Comparison of ENCODE assay signal across 1 cellular context in genomic region chr9:91811024-91811909, GRCh38.
TF ChIP-seq lines count a peak whose summit lies in the region.

No MANE protein-coding gene starts in this region.

TF ChIP-seq in SK-N-SH treated with all-trans-retinoic acid at 6 μM for 48 hours, 23 proteins besides CTCF, POLR2A, EP300 and RAD21 (continued from another document):
- TF ChIP-seq PATZ1 (CRISPR knock-in tag; IDR thresholded peaks at IDR 0.05; ENCODE audit: borderline replicate concordance), result no peak
- TF ChIP-seq SNAI2 (CRISPR knock-in tag; IDR thresholded peaks at IDR 0.05), result no peak
